27 cellular contexts compared by ENCODE assay signal in genomic region chr4:154908168-154908567, GRCh38.
A peak's percentile ranks its signal among the peaks of the same experiment; 100 is the strongest.
DNase-seq lines count a peak whose midpoint lies in the region; ATAC-seq and TF ChIP-seq lines count a peak whose summit lies in the region.
"Had no signal": no experiment of that assay in that cellular context is flagged by ENCODE, and none has a peak within 500 bp of the region (broad histone marks: within the 10 kb centered on the region; RNA-seq: fewer than 3 reads in every experiment).

No MANE protein-coding gene starts in this region.

- no peak for TF ChIP-seq CTCF in kidney epithelial cell (IDR thresholded peaks at IDR 0.05; ENCODE audit: insufficient read depth, low read length, poor library complexity, severe bottlenecking)

- no peak overlapping the region for H3K4me3 ChIP-seq in kidney epithelial cell (ENCODE audit: low read depth, low read length)
- H3K4me3 ChIP-seq: A549, BLaER1, heart left ventricle, skin epidermis, upper lobe of right lung had no signal

- no peaks in the 10 kb centered on the region for H3K36me3 ChIP-seq in kidney epithelial cell (ENCODE audit: control insufficient read depth, insufficient read depth, low read length)
- H3K36me3 ChIP-seq: BLaER1, heart left ventricle, upper lobe of right lung had no signal

- ATAC-seq in HG03378 (IDR thresholded peaks at IDR 0.05; ENCODE audit: unreplicated experiment), result no peak
- ATAC-seq: A549; activated T-cell treated with anti-CD3 and anti-CD28 coated beads, Interleukin-2, amount 50 U/mL, for 4 hours; heart left ventricle; left lobe of liver; upper lobe of right lung had no signal

- no peaks in the 10 kb centered on the region for H3K27me3 ChIP-seq in kidney epithelial cell (ENCODE audit: control insufficient read depth, insufficient read depth, low read length)
- H3K27me3 ChIP-seq: BLaER1, heart left ventricle, upper lobe of right lung had no signal

- peak; percentile 40 for DNase-seq in A172 (ENCODE audit: low spot score)
- peak; percentile 42 for DNase-seq in HS-5 (ENCODE audit: low read depth)
- peak; percentile 31 for DNase-seq in astrocyte of the hippocampus (ENCODE audit: low read depth, low spot score)
- DNase-seq in kidney epithelial cell (ENCODE audit: low read depth), result peak; percentile 78
- no peak for DNase-seq in stimulated activated CD8-positive, alpha-beta memory T cell treated with anti-CD3 and anti-CD28 coated beads, Interleukin-4, amount 100 ng/mL, for 48 hours
- no peak for DNase-seq in NK-92 (lab: John Stamatoyannopoulos, UW; ENCODE audit: unreplicated experiment)
- DNase-seq in HuH-7 (ENCODE audit: low spot score), result no peak
- DNase-seq: activated CD4-positive, alpha-beta T cell treated with anti-CD3 and anti-CD28 coated beads for 48 hours; activated naive CD4-positive, alpha-beta T cell treated with Interleukin-2 at 50 U/mL for 16 hours; activated T-cell treated with anti-CD3 and anti-CD28 coated beads, Interleukin-2, amount 50 U/mL, for 4 hours; amygdala; heart left ventricle; KBM-7; naive B cell; NCI-H1694; NCI-H2171 treated with DMSO at 0.1 percent for 48 hours; NCI-H524 treated with DMSO at 0.1 percent for 48 hours; nucleus accumbens; RPMI8226; stimulated activated CD4-positive, alpha-beta T cell treated with anti-CD3 and anti-CD28 coated beads, Interleukin-1b, Interleukin-23, amount 100 ng/mL, for 48 hours; T-helper 2 cell; upper lobe of right lung had no signal

Comparison
In these comparisons a context has a peak if more than half of its experiments do, and no peak if none do; other contexts are left out.
1. DNase-seq: peak in A172 (single experiment), HS-5 (single experiment), astrocyte of the hippocampus (single experiment) and kidney epithelial cell (single experiment); none in stimulated activated CD8-positive, alpha-beta memory T cell treated with anti-CD3 and anti-CD28 coated beads, Interleukin-4, amount 100 ng/mL, for 48 hours (single experiment), NK-92 (single experiment) and HuH-7 (single experiment).